Comparison of ENCODE assay signal across 12 cellular contexts in the genomic region with DNA sequence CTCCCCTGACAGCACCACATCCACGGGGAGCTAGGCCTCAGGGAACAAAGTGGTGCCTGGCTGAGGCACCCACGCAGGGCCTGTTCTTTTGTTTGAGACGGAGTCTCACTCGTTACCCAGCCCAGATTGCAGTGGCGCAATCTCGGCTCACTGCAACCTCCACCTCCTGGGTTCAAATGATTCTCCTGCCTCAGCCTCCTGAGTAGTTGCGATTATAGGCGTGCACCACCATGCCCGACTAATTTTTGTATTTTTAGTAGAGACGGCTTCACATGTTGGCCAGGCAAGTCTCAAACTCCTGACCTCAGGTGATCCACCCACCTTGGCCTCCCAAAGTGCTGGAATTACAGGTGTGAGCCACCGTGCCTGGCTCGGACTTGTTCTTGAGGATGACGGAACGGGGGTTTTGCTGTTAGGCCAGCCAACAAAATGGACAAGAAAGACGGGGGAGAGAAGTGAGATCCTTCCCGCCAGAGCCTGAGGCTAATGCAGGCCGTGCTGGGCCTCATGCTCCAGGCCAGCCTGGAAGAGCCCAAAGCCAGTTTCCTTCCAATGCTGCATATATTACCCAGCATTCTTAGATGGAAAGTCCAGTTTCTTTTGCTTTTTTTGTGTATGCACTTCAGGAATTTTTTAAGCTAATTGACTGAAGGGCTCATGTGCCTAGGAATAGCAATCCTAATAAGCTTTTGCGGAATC. TPM values are rescaled to one million over a fixed set of nuclear protein-coding genes. Genes with fewer than 3 reads are reported as not detected.
DNase-seq lines count a peak whose midpoint lies in the region; ATAC-seq and TF ChIP-seq lines count a peak whose summit lies in the region.
"Had no signal": no experiment of that assay in that cellular context is flagged by ENCODE, and none has a peak within 500 bp of the region (broad histone marks: within the 10 kb centered on the region; RNA-seq: fewer than 3 reads in every experiment).

No MANE protein-coding gene starts in this region.

- H3K9me3 ChIP-seq in Peyer's patch: no peaks in the 10 kb centered on the region
- no peaks in the 10 kb centered on the region for H3K9me3 ChIP-seq in tibial artery
- H3K9me3 ChIP-seq: pancreas, vagina had no signal

- H3K27me3 ChIP-seq in Peyer's patch (no peaks in the 10 kb centered on the region), tibial artery (no peaks in the 10 kb centered on the region)
- H3K27me3 ChIP-seq: pancreas, vagina had no signal

- TF ChIP-seq POLR2A in Peyer's patch (IDR thresholded peaks at IDR 0.05): no peak

- no peak for ATAC-seq in GM21723 (IDR thresholded peaks at IDR 0.05; ENCODE audit: unreplicated experiment)

- H3K36me3 ChIP-seq in Peyer's patch: no peaks in the 10 kb centered on the region
- H3K36me3 ChIP-seq in tibial artery: no peaks in the 10 kb centered on the region
- H3K36me3 ChIP-seq: pancreas, vagina had no signal

- DNase-seq in Peyer's patch (no peak), epithelial cell of prostate (ENCODE audit: low read depth, low spot score) (no peak), CD1c-positive myeloid dendritic cell (ENCODE audit: extremely low spot score) (no peak), tibial artery (no peak)
- DNase-seq: activated effector memory CD4-positive, alpha-beta T cell treated with anti-CD3 and anti-CD28 coated beads, Interleukin-2, amount 50 U/mL, for 16 hours; effector memory CD4-positive, alpha-beta T cell; NCI-H1105 treated with DMSO at 0.1 percent for 48 hours; pancreas had no signal

- H3K4me3 ChIP-seq in GM12875 (ENCODE audit: low read depth, low read length) (peak overlapping the region; percentile 69), Peyer's patch (peak overlapping the region in 2 of 4 donors; percentile 36 to 47), skin epidermis (peak overlapping the region in 2 of 7 experiments; percentile 24 to 26), tibial artery (no peak overlapping the region)
- H3K4me3 ChIP-seq: pancreas, vagina had no signal

- peaks cover 3 to 35% (median 21%) of the 10 kb centered on the region in 4 donors for H3K4me1 ChIP-seq in Peyer's patch
- H3K4me1 ChIP-seq in tibial artery: peaks cover 0 to 4% (median 0%) of the 10 kb centered on the region in 4 donors
- H3K4me1 ChIP-seq: pancreas, vagina had no signal

- intact Hi-C loops in tibial artery (cut with DNase I; ENCODE audit: low total_unique reads): no loop called here

- TF ChIP-seq CTCF in GM12875 (IDR thresholded peaks at IDR 0.05; ENCODE audit: borderline replicate concordance, insufficient read depth, low read depth, low read length) (no peak), Peyer's patch (IDR thresholded peaks at IDR 0.05) (no peak), tibial artery (IDR thresholded peaks at IDR 0.05) (no peak)

- peak overlapping the region; percentile 69 to 87 (median 78) for H3K27ac ChIP-seq in Peyer's patch
- H3K27ac ChIP-seq in epithelial cell of prostate: peak overlapping the region; percentile 85
- peak overlapping the region; percentile 48 to 90 (median 78) for H3K27ac ChIP-seq in skin epidermis
- no peak overlapping the region for H3K27ac ChIP-seq in tibial artery
- H3K27ac ChIP-seq: vagina had no signal

RNA-seq across cellular contexts. Expression of a gene that starts 28.1 kb away (rescaled TPM):
- 10 to 100 TPM; 53.6 to 76.7 (median 70.1) TPM for total RNA-seq in Peyer's patch

RNA-seq across cellular contexts. Expression of a gene that starts 44.0 kb away (rescaled TPM):
- total RNA-seq in Peyer's patch: 10 to 100 TPM in 3 of 4 donors, 1 to 10 TPM in 1; 4.7 to 37.1 (median 20.5) TPM

Comparison
In these comparisons a context has a peak if more than half of its experiments do, and no peak if none do; other contexts are left out.
1. H3K27ac ChIP-seq: peak in Peyer's patch (4 of 4), epithelial cell of prostate (single experiment) and skin epidermis (21 of 21); none in tibial artery (0 of 2).